Comparison of ENCODE assay signal across 9 cellular contexts in genomic region chr7:142142702-142143101, GRCh38. TPM values are rescaled to one million over a fixed set of nuclear protein-coding genes. Genes with fewer than 3 reads are reported as not detected.
"Had no signal": no experiment of that assay in that cellular context is flagged by ENCODE, and none has a peak within 500 bp of the region (broad histone marks: within the 10 kb centered on the region; RNA-seq: fewer than 3 reads in every experiment).

No MANE protein-coding gene starts in this region.

- FAIRE-seq: G401.6, GM12878, GM12891, GM12892, GM18507, GM19239 had no signal

- ATAC-seq: GM12878 had no signal

- DNase-seq: GDM1, GF-D8 had no signal

- H3K4me3 ChIP-seq: GM12878 had no signal

RNA-seq across cellular contexts. Expression of gene MGAM2, which starts 31.2 kb away (rescaled TPM):
- total RNA-seq: G401 had no signal
